In genomic region chr3:69386535-69387385, GRCh38 we compare ENCODE assay signal across 8 cellular contexts. TPM values are rescaled to one million over a fixed set of nuclear protein-coding genes. Genes with fewer than 3 reads are reported as not detected.
DNase-seq lines count a peak whose midpoint lies in the region; ATAC-seq, FAIRE-seq and TF ChIP-seq lines count a peak whose summit lies in the region.

No MANE protein-coding gene starts in this region.

- H3K9me3 Mint-ChIP-seq in naive B cell, result no peaks in the 10 kb centered on the region

- no peaks in the 10 kb centered on the region for H3K36me3 Mint-ChIP-seq in naive B cell

- FAIRE-seq in bronchial epithelial cell (lab: Jason Lieb, UNC), result no peak

- peaks cover 22 to 34% (median 28%) of the 10 kb centered on the region in 3 donors for H3K27me3 Mint-ChIP-seq in naive B cell

- POLR2A ChIA-PET in AG04449 (lab: Yijun Ruan, JAX), result no interaction called here

- H3K4me1 Mint-ChIP-seq in naive B cell, result peaks cover 11 to 19% (median 13%) of the 10 kb centered on the region in 3 donors

- H3K4me3 Mint-ChIP-seq in naive B cell, result peak overlapping the region; percentile 27 to 84 (median 73)

- peak overlapping the region in 2 of 6 donors; percentile 13 to 57 for H3K27ac Mint-ChIP-seq in naive B cell

- H3K36me3 ChIP-seq in H7 (replicated peaks; ENCODE audit: control insufficient read depth, insufficient read depth, low read length) (no peaks in the 10 kb centered on the region), bronchial epithelial cell (ENCODE audit: control insufficient read depth, insufficient read depth, low read length) (no peaks in the 10 kb centered on the region)

- peaks cover 26% of the 10 kb centered on the region for H3K27me3 ChIP-seq in H7 (ENCODE audit: control insufficient read depth, insufficient read depth, low read length)
- no peaks in the 10 kb centered on the region for H3K27me3 ChIP-seq in bronchial epithelial cell (ENCODE audit: control insufficient read depth, insufficient read depth, low read length)

- H3K4me3 ChIP-seq in AG04449 (ENCODE audit: low read depth, low read length), result peak overlapping the region; percentile 64
- H3K4me3 ChIP-seq in H7 (ENCODE audit: insufficient read depth, low read depth, low read length), result peak overlapping the region; percentile 44; the same call in 1 of the 2 replicates
- H3K4me3 ChIP-seq in bronchial epithelial cell (ENCODE audit: low read depth, low read length), result no peak overlapping the region

- TF ChIP-seq CTCF in AG04449 (IDR thresholded peaks at IDR 0.05; ENCODE audit: insufficient read depth, low read length, missing control alignments), result no peak
- no peak for TF ChIP-seq CTCF in bronchial epithelial cell (IDR thresholded peaks at IDR 0.05; ENCODE audit: insufficient read depth, low read length, severe bottlenecking)

- peak in 1 of 2 donors; percentile 18 for ATAC-seq in naive B cell (ENCODE audit: low read depth in 2 of 2)
- no peak for ATAC-seq in esophagus mucosa
- no peak for ATAC-seq in HG03139 (IDR thresholded peaks at IDR 0.05; ENCODE audit: unreplicated experiment)

- CTCF ChIA-PET in AG04449 (lab: Yijun Ruan, JAX), result interaction anchor here (1.1 to 4.2 kb wide), 9 partner anchors 9 to 225 kb away, joined by 3 to 25 read pairs (median 7); no protein-coding TSS in a partner anchor

- DNase-seq in AG04449 (ENCODE audit: low read depth, low spot score), result no peak
- peak; percentile 34 for DNase-seq in H7
- peak; percentile 78 for DNase-seq in bronchial epithelial cell (ENCODE audit: low read depth)
- DNase-seq in naive B cell, result no peak
- no peak for DNase-seq in SHP77 treated with DMSO at 0.1 percent for 48 hours (lab: John Stamatoyannopoulos, UW)
- DNase-seq in stimulated activated CD4-positive, alpha-beta T cell treated with anti-CD3 and anti-CD28 coated beads, Interleukin-4, amount 100 ng/mL, for 4 hours, result no peak

RNA-seq across cellular contexts. Expression of gene FRMD4B, which starts 0.9 kb away (rescaled TPM):
- total RNA-seq in H7 (2014; rRNA removed; shearing (Covaris generic)), result 1.0 and 1.6 TPM in 2 replicates
- total RNA-seq in bronchial epithelial cell (31.3 and 61.3 TPM in 2 replicates), esophagus mucosa (35.1 TPM)
- polyA plus RNA-seq in naive B cell (ENCODE audit: low read depth in 6 of 6), result under 1 TPM in 4 of 6 donors, not detected in 2; 0.08 to 0.72 (median 0.37) TPM

Comparison
In these comparisons a context has a peak if more than half of its experiments do, and no peak if none do; other contexts are left out.
1. DNase-seq: peak in H7 (single experiment) and bronchial epithelial cell (single experiment); none in AG04449 (single experiment), naive B cell (single experiment), SHP77 treated with DMSO at 0.1 percent for 48 hours (single experiment) and stimulated activated CD4-positive, alpha-beta T cell treated with anti-CD3 and anti-CD28 coated beads, Interleukin-4, amount 100 ng/mL, for 4 hours (0 of 2).
2. RNA of gene FRMD4B, which starts 0.9 kb away (total RNA-seq): 35.1 TPM in esophagus mucosa (single experiment) and 31.3 to 61.3 TPM in bronchial epithelial cell; 1.0 to 1.6 TPM in H7; every median in the first group is over 10 times any median in the second.